25 cellular contexts compared by ENCODE assay signal in the genomic region with DNA sequence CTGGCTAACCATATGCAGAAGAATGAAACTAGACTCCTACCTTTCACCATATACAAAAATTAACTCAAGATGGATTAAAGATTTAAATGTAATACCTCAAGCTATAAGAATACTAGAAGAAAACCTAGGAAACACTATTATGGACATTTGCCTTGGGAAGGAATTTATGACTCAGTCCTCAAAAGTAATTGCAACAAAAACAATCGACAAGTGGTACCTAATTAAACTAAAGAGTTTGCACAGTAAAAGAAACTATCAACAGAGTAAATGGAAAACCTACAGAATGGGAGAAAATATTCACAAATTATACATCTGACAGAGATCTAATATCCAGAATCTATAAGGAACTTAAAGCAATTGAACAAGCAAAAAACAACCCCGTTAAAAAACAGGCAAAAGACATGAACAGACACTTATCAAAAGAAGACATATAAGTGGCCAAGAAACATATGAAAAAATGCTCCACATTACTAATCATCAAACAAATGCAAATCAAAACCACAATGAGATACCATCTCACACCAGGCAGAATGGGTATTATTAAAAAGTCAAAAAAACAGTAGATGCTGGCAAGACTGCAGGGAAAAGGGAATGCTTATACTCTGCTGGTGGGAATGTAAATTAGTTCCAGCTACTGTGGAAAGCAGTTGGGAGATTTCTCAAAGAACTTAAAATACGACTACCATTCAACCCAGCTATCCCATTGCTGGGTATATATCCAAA.
"Had no signal": no experiment of that assay in that cellular context is flagged by ENCODE, and none has a peak within 500 bp of the region (broad histone marks: within the 10 kb centered on the region; RNA-seq: fewer than 3 reads in every experiment).

No MANE protein-coding gene starts in this region.

- FAIRE-seq: keratinocyte, pancreas had no signal

- H3K27me3 ChIP-seq: dorsolateral prefrontal cortex, gastrocnemius medialis, pancreas, suprapubic skin, transverse colon, upper lobe of right lung, uterus had no signal

- H3K4me3 Mint-ChIP-seq: natural killer cell; stimulated activated naive CD8-positive, alpha-beta T cell treated with anti-CD3 and anti-CD28 coated beads, Interleukin-15, amount 100 ng/mL, for 72 hours had no signal

- H3K9me3 Mint-ChIP-seq: natural killer cell; stimulated activated naive CD8-positive, alpha-beta T cell treated with anti-CD3 and anti-CD28 coated beads, Interleukin-15, amount 100 ng/mL, for 72 hours had no signal

- DNase-seq: dorsolateral prefrontal cortex; effector CD4-positive, alpha-beta T cell; foreskin fibroblast; gastrocnemius medialis; head of caudate nucleus; left ventricle myocardium superior; lower lobe of right lung; natural killer cell; occipital lobe; pancreas; stimulated activated CD4-positive, alpha-beta T cell treated with anti-CD3 and anti-CD28 coated beads, Interleukin-12 subunit alpha, Interleukin-12 subunit beta, amount 100 ng/mL, for 4 hours; stimulated activated CD4-positive, alpha-beta T cell treated with anti-CD3 and anti-CD28 coated beads, Interleukin-1b, Interleukin-23, amount 100 ng/mL, for 48 hours; stimulated activated CD4-positive, alpha-beta T cell treated with anti-CD3 and anti-CD28 coated beads, Interleukin-4, amount 100 ng/mL, for 1 hour; stimulated activated CD8-positive, alpha-beta memory T cell treated with anti-CD3 and anti-CD28 coated beads, Interleukin-4, amount 100 ng/mL, for 48 hours; stimulated activated naive CD4-positive, alpha-beta T cell; stimulated activated naive CD8-positive, alpha-beta T cell treated with anti-CD3 and anti-CD28 coated beads, Interleukin-15, amount 100 ng/mL, for 72 hours; transverse colon; upper lobe of right lung; uterus had no signal

- H3K27ac Mint-ChIP-seq: natural killer cell had no signal

- H3K4me1 Mint-ChIP-seq: stimulated activated naive CD8-positive, alpha-beta T cell treated with anti-CD3 and anti-CD28 coated beads, Interleukin-15, amount 100 ng/mL, for 72 hours had no signal

- H3K36me3 ChIP-seq: uterus had no signal

- H3K4me1 ChIP-seq: gastrocnemius medialis, lower lobe of right lung, pancreas, suprapubic skin, transverse colon, upper lobe of right lung, uterus had no signal

- ATAC-seq: esophagus mucosa; gastrocnemius medialis; left ventricle myocardium superior; lower lobe of right lung; natural killer cell; pancreas; sciatic nerve; stimulated activated naive CD8-positive, alpha-beta T cell treated with anti-CD3 and anti-CD28 coated beads, Interleukin-15, amount 100 ng/mL, for 72 hours; upper lobe of right lung had no signal

- H3K4me3 ChIP-seq: dorsolateral prefrontal cortex, gastrocnemius medialis, lower lobe of right lung, pancreas, smooth muscle cell, suprapubic skin, transverse colon, upper lobe of right lung, uterus had no signal

- H3K27me3 Mint-ChIP-seq: stimulated activated naive CD8-positive, alpha-beta T cell treated with anti-CD3 and anti-CD28 coated beads, Interleukin-15, amount 100 ng/mL, for 72 hours had no signal

- H3K4me2 ChIP-seq: smooth muscle cell had no signal

- H3K9me3 ChIP-seq: gastrocnemius medialis, pancreas, suprapubic skin, transverse colon, upper lobe of right lung, uterus had no signal

- H3K27ac ChIP-seq: dorsolateral prefrontal cortex, epithelial cell of prostate, gastrocnemius medialis, lower lobe of right lung, pancreas, suprapubic skin, transverse colon, upper lobe of right lung, uterus had no signal
